In the genomic region with DNA sequence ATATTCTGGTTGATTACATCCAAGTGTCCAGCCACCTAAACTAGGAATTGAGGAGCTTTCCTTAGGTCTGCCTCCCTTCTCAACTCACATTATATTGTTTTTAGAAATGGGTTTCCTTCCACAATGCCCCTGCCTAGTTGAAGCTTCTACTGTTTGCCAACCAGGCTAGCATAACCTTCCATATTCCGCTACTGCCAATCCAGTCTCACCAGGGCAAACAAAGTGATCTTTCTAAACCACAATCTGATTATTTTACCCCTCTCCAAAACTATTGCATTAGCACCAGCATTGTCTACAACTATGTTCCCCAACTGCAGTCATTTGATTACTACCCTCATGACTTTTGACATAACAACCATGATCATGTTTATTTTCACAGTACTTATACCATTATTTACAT, we compare ENCODE assay signal across 34 cellular contexts.
DNase-seq lines count a peak whose midpoint lies in the region; ATAC-seq, FAIRE-seq and TF ChIP-seq lines count a peak whose summit lies in the region.
"Had no signal": no experiment of that assay in that cellular context is flagged by ENCODE, and none has a peak within 500 bp of the region (broad histone marks: within the 10 kb centered on the region; RNA-seq: fewer than 3 reads in every experiment).

No MANE protein-coding gene starts in this region.

- no peak overlapping the region for H3K4me2 ChIP-seq in HepG2 (ENCODE audit: low read depth, low read length)
- no peak overlapping the region for H3K4me2 ChIP-seq in A549
- H3K4me2 ChIP-seq: BLaER1; BLaER1 treated with 17β-estradiol and CSF1 and Interleukin-3, amounts not matched to agents 10 nM and 100 nM had no signal

- TF ChIP-seq POLR2A in right lobe of liver (IDR thresholded peaks at IDR 0.05) (no peak), HepG2 (IDR thresholded peaks at IDR 0.05; ENCODE audit: insufficient read depth in 1 of 2, low read depth in 2 of 2, low read length in 2 of 2) (no peak), A549 (IDR thresholded peaks at IDR 0.05; ENCODE audit: low read length) (no peak), H54 (IDR thresholded peaks at IDR 0.05; ENCODE audit: low read depth, low read length) (no peak), uterus (IDR thresholded peaks at IDR 0.05) (no peak)

- no peaks in the 10 kb centered on the region for H4K20me1 ChIP-seq in HepG2 (ENCODE audit: insufficient read depth, low read length)
- H4K20me1 ChIP-seq: BLaER1; BLaER1 treated with 17β-estradiol and CSF1 and Interleukin-3, amounts not matched to agents 10 nM and 100 nM had no signal

- H3K9me3 ChIP-seq in right lobe of liver (no peaks in the 10 kb centered on the region), HepG2 (ENCODE audit: low read length) (no peaks in the 10 kb centered on the region; the same call in 1 of the 2 replicates), A549 (peaks cover 30% of the 10 kb centered on the region), uterus (no peaks in the 10 kb centered on the region)
- H3K9me3 ChIP-seq: BE2C, Caco-2 had no signal

- WGBS in right lobe of liver (ENCODE audit: insufficient coverage, low coverage, low lambda C conversion rate, missing lambda C conversion rate): 69% methylated on average over 1 of the region's 1 CpG
- WGBS in HepG2 (ENCODE audit: low lambda C conversion rate): 43% methylated on average over 1 of the region's 1 CpG
- 86% methylated on average over 1 of the region's 1 CpG for WGBS in A549 (ENCODE audit: missing lambda C conversion rate)

- H3K27ac ChIP-seq in right lobe of liver: no peak overlapping the region
- H3K27ac ChIP-seq in HepG2 (ENCODE audit: extremely low read length, insufficient read depth, low read length): no peak overlapping the region
- no peak overlapping the region for H3K27ac ChIP-seq in A549
- H3K27ac ChIP-seq in uterus: no peak overlapping the region
- H3K27ac ChIP-seq: 22Rv1; BLaER1; BLaER1 treated with 17β-estradiol and CSF1 and Interleukin-3, amounts not matched to agents 10 nM and 100 nM; C4-2B had no signal

- peaks cover 0 to 15% (median 5%) of the 10 kb centered on the region in 4 donors for H3K4me1 ChIP-seq in right lobe of liver
- H3K4me1 ChIP-seq in HepG2 (ENCODE audit: insufficient read depth, low read length): peaks cover 8% of the 10 kb centered on the region
- no peaks in the 10 kb centered on the region for H3K4me1 ChIP-seq in A549
- no peaks in the 10 kb centered on the region for H3K4me1 ChIP-seq in uterus
- H3K4me1 ChIP-seq: BLaER1, Caco-2 had no signal

- no peak for TF ChIP-seq RAD21 in HepG2 (CRISPR knock-in tag; IDR thresholded peaks at IDR 0.05)
- no peak for TF ChIP-seq RAD21 in A549 (conservative IDR thresholded peaks at IDR 0.05 in 1 of 2, IDR thresholded peaks at IDR 0.05 in 1 of 2)

- H2AFZ ChIP-seq in HepG2 (ENCODE audit: low read length): no peak overlapping the region

- H3K27me3 ChIP-seq in right lobe of liver (no peaks in the 10 kb centered on the region), HepG2 (ENCODE audit: control insufficient read depth in 1 of 2, insufficient read depth in 2 of 2, low read length in 2 of 2) (peaks cover 0 to under 1% of the 10 kb centered on the region in 2 experiments; a peak in 1 of 5 replicates), uterus (no peaks in the 10 kb centered on the region)
- H3K27me3 ChIP-seq: BE2C; BLaER1; BLaER1 treated with 17β-estradiol and CSF1 and Interleukin-3, amounts not matched to agents 10 nM and 100 nM had no signal

- DNase-seq in right lobe of liver: no peak
- DNase-seq in HepG2 (ENCODE audit: low spot score): no peak
- no peak for DNase-seq in A549 (ENCODE audit: low read depth in 1 of 2, low spot score in 1 of 2)
- no peak for DNase-seq in H54 (ENCODE audit: insufficient read length, low spot score)
- no peak for DNase-seq in left lobe of liver (ENCODE audit: low spot score)
- DNase-seq in SW 1271 (lab: John Stamatoyannopoulos, UW): no peak
- no peak for DNase-seq in uterus
- DNase-seq in GM03348 (ENCODE audit: low spot score): no peak
- DNase-seq: 8988T; ACHN; AML-193; BE2C; C1 segment of cervical spinal cord; Caco-2; Calu3; CD4-positive, alpha-beta memory T cell; CD4-positive, alpha-beta T cell; CD4-positive, CD25-positive, alpha-beta regulatory T cell; CD8-positive, alpha-beta memory T cell; CD8-positive, alpha-beta T cell; COR-L47; DMS 273 treated with DMSO at 0.1 percent for 48 hours; DMS153; DMS53; DMS79; DMS79 treated with DMSO at 0.1 percent for 48 hours; DND-41; EL had no signal

- intact Hi-C loops in right lobe of liver (cut with DNase I) (no loop called here), HepG2 (cut with micrococcal nuclease; ENCODE audit: unreplicated experiment) (no loop called here), uterus (cut with DNase I; ENCODE audit: low total_unique reads) (no loop called here)

- TF ChIP-seq CTCF in right lobe of liver (IDR thresholded peaks at IDR 0.05) (no peak), HepG2 (CRISPR knock-in tag; IDR thresholded peaks at IDR 0.05) (no peak), A549 (IDR thresholded peaks at IDR 0.05) (no peak), uterus (IDR thresholded peaks at IDR 0.05) (no peak)

- FAIRE-seq in HepG2 (lab: Jason Lieb, UNC) (no peak), A549 (lab: Jason Lieb, UNC) (peak; percentile 46), H54 (lab: Jason Lieb, UNC) (peak; percentile 50)
- FAIRE-seq: A204.1, D721Med had no signal

- peak in 3 of 4 donors; percentile 58 to 79 (median 76) for ATAC-seq in right lobe of liver
- ATAC-seq in HepG2: no peak
- no peak for ATAC-seq in A549
- peak; percentile 74 for ATAC-seq in left lobe of liver
- ATAC-seq: CD8-positive, alpha-beta T cell had no signal

- POLR2A ChIA-PET in HepG2 (lab: Yijun Ruan, JAX) (no interaction called here), A549 (lab: Yijun Ruan, JAX) (no interaction called here)

- H3K4me3 ChIP-seq in right lobe of liver (no peak overlapping the region), HepG2 (replicated peaks in 1 of 3; ENCODE audit: insufficient read depth in 1 of 3, low read depth in 2 of 3, low read length in 3 of 3) (no peak overlapping the region), A549 (no peak overlapping the region), uterus (no peak overlapping the region)
- H3K4me3 ChIP-seq: BLaER1; BLaER1 treated with 17β-estradiol and CSF1 and Interleukin-3, amounts not matched to agents 10 nM and 100 nM had no signal

- in situ Hi-C loops in HepG2 (cut with HindIII; ENCODE audit: extremely low pct_ligation_motif_present, low pct_unique_long_range_greater_than_20kb): no loop called here

- no peak for TF ChIP-seq EP300 in HepG2 (IDR thresholded peaks at IDR 0.05; ENCODE audit: low read depth in 2 of 2, low read length in 2 of 2)
- TF ChIP-seq EP300 in HepG2 (CRISPR knock-in tag; IDR thresholded peaks at IDR 0.05; ENCODE audit: borderline replicate concordance): no peak
- no peak for TF ChIP-seq EP300 in A549 (IDR thresholded peaks at IDR 0.05)

- no peak overlapping the region for H3K9ac ChIP-seq in HepG2 (ENCODE audit: insufficient read depth, low read depth, low read length)
- H3K9ac ChIP-seq: BLaER1; BLaER1 treated with 17β-estradiol and CSF1 and Interleukin-3, amounts not matched to agents 10 nM and 100 nM had no signal

- BruUV-seq in HepG2 (replicated peaks; lab: Mats Ljungman, UMichigan): no TSS peak

- CTCF ChIA-PET in HepG2 (lab: Yijun Ruan, JAX; ENCODE audit: low intra/inter-chr PET ratio, low total read pairs): no interaction called here
- CTCF ChIA-PET in A549 (lab: Yijun Ruan, JAX): no interaction called here

- no peaks in the 10 kb centered on the region for H3K79me2 ChIP-seq in HepG2 (ENCODE audit: insufficient read depth, low read length)

- H3K36me3 ChIP-seq in right lobe of liver (no peaks in the 10 kb centered on the region), HepG2 (replicated peaks in 1 of 2; ENCODE audit: control insufficient read depth in 1 of 2, insufficient read depth in 2 of 2, low read length in 2 of 2) (no peaks in the 10 kb centered on the region), uterus (no peaks in the 10 kb centered on the region)
- H3K36me3 ChIP-seq: BE2C; BLaER1; BLaER1 treated with 17β-estradiol and CSF1 and Interleukin-3, amounts not matched to agents 10 nM and 100 nM had no signal

TF ChIP-seq in HepG2, 621 proteins besides CTCF, POLR2A, EP300 and RAD21 (continues in another document):
- TF ChIP-seq HMGA1 (CRISPR knock-in tag; conservative IDR thresholded peaks at IDR 0.05) (no peak), JDP2 (CRISPR knock-in tag; IDR thresholded peaks at IDR 0.05; ENCODE audit: borderline replicate concordance) (no peak)
- TF ChIP-seq, protein P1, sequence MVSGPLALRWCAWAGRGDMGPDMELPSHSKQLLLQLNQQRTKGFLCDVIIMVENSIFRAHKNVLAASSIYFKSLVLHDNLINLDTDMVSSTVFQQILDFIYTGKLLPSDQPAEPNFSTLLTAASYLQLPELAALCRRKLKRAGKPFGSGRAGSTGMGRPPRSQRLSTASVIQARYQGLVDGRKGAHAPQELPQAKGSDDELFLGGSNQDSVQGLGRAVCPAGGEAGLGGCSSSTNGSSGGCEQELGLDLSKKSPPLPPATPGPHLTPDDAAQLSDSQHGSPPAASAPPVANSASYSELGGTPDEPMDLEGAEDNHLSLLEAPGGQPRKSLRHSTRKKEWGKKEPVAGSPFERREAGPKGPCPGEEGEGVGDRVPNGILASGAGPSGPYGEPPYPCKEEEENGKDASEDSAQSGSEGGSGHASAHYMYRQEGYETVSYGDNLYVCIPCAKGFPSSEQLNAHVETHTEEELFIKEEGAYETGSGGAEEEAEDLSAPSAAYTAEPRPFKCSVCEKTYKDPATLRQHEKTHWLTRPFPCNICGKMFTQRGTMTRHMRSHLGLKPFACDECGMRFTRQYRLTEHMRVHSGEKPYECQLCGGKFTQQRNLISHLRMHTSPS (CRISPR knock-in tag; IDR thresholded peaks at IDR 0.05; ENCODE audit: low read depth): no peak

TF ChIP-seq in A549, 52 proteins besides CTCF, POLR2A, EP300 and RAD21 (continues in another document):
- TF ChIP-seq, protein P2, sequence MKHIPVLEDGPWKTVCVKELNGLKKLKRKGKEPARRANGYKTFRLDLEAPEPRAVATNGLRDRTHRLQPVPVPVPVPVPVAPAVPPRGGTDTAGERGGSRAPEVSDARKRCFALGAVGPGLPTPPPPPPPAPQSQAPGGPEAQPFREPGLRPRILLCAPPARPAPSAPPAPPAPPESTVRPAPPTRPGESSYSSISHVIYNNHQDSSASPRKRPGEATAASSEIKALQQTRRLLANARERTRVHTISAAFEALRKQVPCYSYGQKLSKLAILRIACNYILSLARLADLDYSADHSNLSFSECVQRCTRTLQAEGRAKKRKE (CRISPR knock-in tag; IDR thresholded peaks at IDR 0.05; ENCODE audit: low read depth): no peak
- TF ChIP-seq ZSCAN20 (CRISPR knock-in tag; IDR thresholded peaks at IDR 0.05): no peak
- TF ChIP-seq CEBPB (IDR thresholded peaks at IDR 0.05): no peak
- no peak for TF ChIP-seq NPAS2 (CRISPR knock-in tag; IDR thresholded peaks at IDR 0.05; ENCODE audit: borderline replicate concordance)
- no peak for TF ChIP-seq FOSB (CRISPR knock-in tag; IDR thresholded peaks at IDR 0.05)

Comparison
In these comparisons a context has a peak if more than half of its experiments do, and no peak if none do; other contexts are left out.
1. ATAC-seq: peak in right lobe of liver (3 of 4) and left lobe of liver (single experiment); none in HepG2 (single experiment) and A549 (0 of 2).